ENCODE assay signal across 1 cellular context in the genomic region with DNA sequence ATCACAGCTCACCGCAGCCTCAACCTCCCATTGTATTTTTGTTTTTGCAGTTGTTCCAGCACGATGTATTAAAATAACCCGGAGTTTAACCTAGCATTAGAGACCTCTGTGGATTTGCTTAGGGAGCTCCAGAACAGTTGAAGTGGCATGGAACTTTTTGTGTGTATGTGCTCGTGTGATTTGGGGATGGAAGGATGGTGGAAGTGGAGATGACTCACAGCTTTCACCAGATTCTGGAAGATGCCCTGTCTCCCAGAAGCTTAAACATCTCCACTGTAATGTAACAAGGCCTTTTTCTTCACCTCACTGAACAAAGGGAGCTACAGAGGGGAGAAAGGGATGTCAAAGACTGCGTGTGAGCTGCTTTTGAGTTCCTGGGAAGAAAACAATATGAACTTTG.
TF ChIP-seq lines count a peak whose summit lies in the region.

No MANE protein-coding gene starts in this region.

TF ChIP-seq in IMR-90, 13 proteins besides CTCF, POLR2A, EP300 and RAD21 (continued from another document):
- no peak for TF ChIP-seq ELK1 (IDR thresholded peaks at IDR 0.05; ENCODE audit: borderline replicate concordance, low read depth, low read length)
- no peak for TF ChIP-seq RCOR1 (IDR thresholded peaks at IDR 0.05; ENCODE audit: insufficient replicate concordance, low read length)
- TF ChIP-seq BHLHE40 (IDR thresholded peaks at IDR 0.05; ENCODE audit: low read depth, low read length) = no peak
- no peak for TF ChIP-seq SMC3 (IDR thresholded peaks at IDR 0.05; ENCODE audit: low read depth, low read length)
- TF ChIP-seq CEBPB (IDR thresholded peaks at IDR 0.05; ENCODE audit: low read depth, low read length) = no peak
- no peak for TF ChIP-seq FOS (IDR thresholded peaks at IDR 0.05; ENCODE audit: low read depth, low read length)
- TF ChIP-seq MAZ (IDR thresholded peaks at IDR 0.05; ENCODE audit: borderline replicate concordance, low read depth, low read length) = no peak
- TF ChIP-seq MXI1 (IDR thresholded peaks at IDR 0.05; ENCODE audit: borderline replicate concordance, low read depth, low read length) = no peak
- TF ChIP-seq MAFK (IDR thresholded peaks at IDR 0.05; ENCODE audit: low read depth, low read length) = no peak
- no peak for TF ChIP-seq NFE2L2 (IDR thresholded peaks at IDR 0.05; ENCODE audit: low read depth, low read length)
TF ChIP-seq in IMR-90: peak in this region for 0.
